ENCODE assay signal across 22 cellular contexts in the genomic region with DNA sequence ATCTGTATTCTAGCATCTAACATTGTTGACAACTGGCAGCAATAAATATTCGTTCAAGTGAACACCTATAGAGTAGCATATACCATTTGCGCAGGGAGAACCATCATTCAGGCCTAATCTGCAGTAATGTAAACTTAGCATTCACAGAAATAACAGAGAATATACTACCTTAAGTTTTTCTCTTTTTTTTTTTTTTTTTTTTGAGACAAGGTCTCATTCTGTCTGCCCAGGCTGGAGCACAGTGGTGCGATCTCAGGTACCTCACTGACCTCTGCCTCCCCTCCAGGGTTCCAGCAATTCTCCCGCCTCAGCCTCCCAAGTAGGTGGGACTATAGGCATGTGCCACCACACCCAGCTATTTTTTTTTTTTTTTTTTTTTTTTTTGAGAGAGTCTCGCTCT.
"Had no signal": no experiment of that assay in that cellular context is flagged by ENCODE, and none has a peak within 500 bp of the region (broad histone marks: within the 10 kb centered on the region; RNA-seq: fewer than 3 reads in every experiment).

No MANE protein-coding gene starts in this region.

- H3K9me3 Mint-ChIP-seq: activated CD4-positive, alpha-beta memory T cell treated with anti-CD3 and anti-CD28 coated beads, Interleukin-2, amount 10 ng/mL, durations not matched to agents 7 days and 5 days; activated naive CD4-positive, alpha-beta T cell treated with anti-CD3 and anti-CD28 coated beads, Interleukin-2, amount 50 U/mL, for 72 hours; activated T-helper 1 cell treated with anti-CD3 and anti-CD28 coated beads, Interleukin-12 subunit alpha, Interleukin-12 subunit beta, Interleukin-2, Interleukin-4 antibody, amounts not matched to agents 30 ng/mL and 10 ng/mL and 1 ng/mL, durations not matched to agents 14 hours and 24 hours and 36 hours; memory B cell; stimulated activated naive B cell treated with anti-CD40 and anti-IgM and Interleukin-4, amounts not matched to agents 10 μg/mL and 1 μg/mL and 100 μg/mL, for 72 hours; T-helper 1 cell treated with Interleukin-12 subunit alpha and Interleukin-12 subunit beta and Interleukin-4 antibody, amounts not matched to agents 30 μg/mL and 1 μg/mL, for 36 hours had no signal

- H3K9me3 ChIP-seq: esophagus muscularis mucosa, mucosa of descending colon, sigmoid colon, testis had no signal

- H3K4me3 ChIP-seq: esophagus muscularis mucosa, mucosa of descending colon, sigmoid colon, testis had no signal

- DNase-seq: activated CD4-positive, alpha-beta memory T cell treated with anti-CD3 and anti-CD28 coated beads, Interleukin-2, amount 10 ng/mL, durations not matched to agents 7 days and 5 days; activated CD4-positive, alpha-beta T cell treated with anti-CD3 and anti-CD28 coated beads for 48 hours; aorta; brain microvascular endothelial cell; caudate nucleus; dermis blood vessel endothelial cell; effector CD8-positive, alpha-beta T cell; glutamatergic neuron; hippocampal formation; mucosa of descending colon; nucleus accumbens; posterior cingulate gyrus; sigmoid colon; stimulated activated CD4-positive, alpha-beta T cell treated with anti-CD3 and anti-CD28 coated beads, Interleukin-2, amount 100 ng/mL, for 48 hours; stimulated activated CD8-positive, alpha-beta memory T cell treated with anti-CD3 and anti-CD28 coated beads, Interleukin-4, amount 100 ng/mL, for 48 hours; stimulated activated naive B cell treated with anti-CD40 and anti-IgM and Interleukin-4, amounts not matched to agents 10 μg/mL and 1 μg/mL and 100 μg/mL, for 72 hours; testis had no signal

- H3K27ac Mint-ChIP-seq: activated CD4-positive, alpha-beta memory T cell treated with anti-CD3 and anti-CD28 coated beads, Interleukin-2, amount 10 ng/mL, durations not matched to agents 7 days and 5 days; activated naive CD4-positive, alpha-beta T cell treated with anti-CD3 and anti-CD28 coated beads, Interleukin-2, amount 50 U/mL, for 72 hours; activated T-helper 1 cell treated with anti-CD3 and anti-CD28 coated beads, Interleukin-12 subunit alpha, Interleukin-12 subunit beta, Interleukin-2, Interleukin-4 antibody, amounts not matched to agents 30 ng/mL and 10 ng/mL and 1 ng/mL, durations not matched to agents 14 hours and 24 hours and 36 hours; memory B cell; T-helper 1 cell treated with Interleukin-12 subunit alpha and Interleukin-12 subunit beta and Interleukin-4 antibody, amounts not matched to agents 30 μg/mL and 1 μg/mL, for 36 hours had no signal

- H3K27me3 ChIP-seq: brain microvascular endothelial cell, esophagus muscularis mucosa, sigmoid colon, testis had no signal

- H3K4me1 ChIP-seq: testis had no signal

- H3K36me3 ChIP-seq: sigmoid colon had no signal

- H3K4me3 Mint-ChIP-seq: activated CD4-positive, alpha-beta memory T cell treated with anti-CD3 and anti-CD28 coated beads, Interleukin-2, amount 10 ng/mL, durations not matched to agents 7 days and 5 days; activated T-helper 1 cell treated with anti-CD3 and anti-CD28 coated beads, Interleukin-12 subunit alpha, Interleukin-12 subunit beta, Interleukin-2, Interleukin-4 antibody, amounts not matched to agents 30 ng/mL and 10 ng/mL and 1 ng/mL, durations not matched to agents 14 hours and 24 hours and 36 hours; memory B cell; stimulated activated naive B cell treated with anti-CD40 and anti-IgM and Interleukin-4, amounts not matched to agents 10 μg/mL and 1 μg/mL and 100 μg/mL, for 72 hours; T-helper 1 cell treated with Interleukin-12 subunit alpha and Interleukin-12 subunit beta and Interleukin-4 antibody, amounts not matched to agents 30 μg/mL and 1 μg/mL, for 36 hours had no signal

- H3K27ac ChIP-seq: brain microvascular endothelial cell, testis had no signal

- H3K27me3 Mint-ChIP-seq: activated CD4-positive, alpha-beta memory T cell treated with anti-CD3 and anti-CD28 coated beads, Interleukin-2, amount 10 ng/mL, durations not matched to agents 7 days and 5 days; memory B cell; stimulated activated naive B cell treated with anti-CD40 and anti-IgM and Interleukin-4, amounts not matched to agents 10 μg/mL and 1 μg/mL and 100 μg/mL, for 72 hours had no signal
